1 cellular context compared by ENCODE assay signal in the genomic region with DNA sequence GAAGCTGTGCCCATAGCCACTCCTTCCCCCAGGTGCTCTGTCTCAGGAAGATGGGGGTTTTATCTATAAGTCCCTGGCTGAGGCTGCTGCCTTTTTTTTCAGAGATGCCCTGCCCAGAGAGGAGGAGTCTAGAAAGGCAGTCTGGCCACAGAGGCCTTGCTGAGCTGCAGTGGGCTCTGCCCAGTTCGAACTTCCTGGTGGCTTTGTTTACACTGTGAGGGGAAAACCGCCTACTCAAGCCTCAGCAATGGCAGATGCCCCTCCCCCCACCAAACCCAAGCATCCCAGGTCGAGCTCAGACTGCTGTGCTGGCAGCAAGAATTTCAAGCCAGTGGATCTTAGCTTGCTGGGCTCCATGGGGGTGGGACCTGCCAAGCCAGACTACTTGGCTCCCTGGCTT.
A peak's percentile ranks its signal among the peaks of the same experiment; 100 is the strongest.
TF ChIP-seq lines count a peak whose summit lies in the region.
"Not testable (repeated sequence)": the region's sequence is repeated elsewhere in the genome, so short reads cannot be mapped to it uniquely, and the experiment has no call there.

No MANE protein-coding gene starts in this region.

TF ChIP-seq in HepG2, 621 proteins besides CTCF, POLR2A, EP300 and RAD21 (continues in another document):
- TF ChIP-seq ELF3 (CRISPR knock-in tag; IDR thresholded peaks at IDR 0.05) = peak; percentile 94
- not testable (repeated sequence) for TF ChIP-seq FOXA1, FOXP1, SOX6 (IDR thresholded peaks at IDR 0.05)
- TF ChIP-seq FOXA1 (CRISPR knock-in tag; IDR thresholded peaks at IDR 0.05) = peak; percentile 93
- TF ChIP-seq, protein P1, sequence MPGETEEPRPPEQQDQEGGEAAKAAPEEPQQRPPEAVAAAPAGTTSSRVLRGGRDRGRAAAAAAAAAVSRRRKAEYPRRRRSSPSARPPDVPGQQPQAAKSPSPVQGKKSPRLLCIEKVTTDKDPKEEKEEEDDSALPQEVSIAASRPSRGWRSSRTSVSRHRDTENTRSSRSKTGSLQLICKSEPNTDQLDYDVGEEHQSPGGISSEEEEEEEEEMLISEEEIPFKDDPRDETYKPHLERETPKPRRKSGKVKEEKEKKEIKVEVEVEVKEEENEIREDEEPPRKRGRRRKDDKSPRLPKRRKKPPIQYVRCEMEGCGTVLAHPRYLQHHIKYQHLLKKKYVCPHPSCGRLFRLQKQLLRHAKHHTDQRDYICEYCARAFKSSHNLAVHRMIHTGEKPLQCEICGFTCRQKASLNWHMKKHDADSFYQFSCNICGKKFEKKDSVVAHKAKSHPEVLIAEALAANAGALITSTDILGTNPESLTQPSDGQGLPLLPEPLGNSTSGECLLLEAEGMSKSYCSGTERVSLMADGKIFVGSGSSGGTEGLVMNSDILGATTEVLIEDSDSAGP (CRISPR knock-in tag; IDR thresholded peaks at IDR 0.05; ENCODE audit: borderline replicate concordance) = peak; percentile 33; the same call in 1 of the 2 replicates
- TF ChIP-seq FOXP1 (CRISPR knock-in tag; IDR thresholded peaks at IDR 0.05) = peak; percentile 43; the same call in 1 of the 2 replicates
- TF ChIP-seq KDM2A (CRISPR knock-in tag; IDR thresholded peaks at IDR 0.05; ENCODE audit: borderline replicate concordance, low read depth) = 0 out of 2 replicates have a peak, but pooled peaks have one; percentile 20
- 0 out of 2 replicates have a peak, but pooled peaks have one; percentile 46 for TF ChIP-seq FOXO1 (CRISPR knock-in tag; IDR thresholded peaks at IDR 0.05)
- TF ChIP-seq SOX6 (CRISPR knock-in tag; IDR thresholded peaks at IDR 0.05) = peak; percentile 62
- peak; percentile 58; the same call in 1 of the 2 replicates for TF ChIP-seq SP5 (CRISPR knock-in tag; IDR thresholded peaks at IDR 0.05; ENCODE audit: borderline replicate concordance, low read depth)
- TF ChIP-seq, protein P2, sequence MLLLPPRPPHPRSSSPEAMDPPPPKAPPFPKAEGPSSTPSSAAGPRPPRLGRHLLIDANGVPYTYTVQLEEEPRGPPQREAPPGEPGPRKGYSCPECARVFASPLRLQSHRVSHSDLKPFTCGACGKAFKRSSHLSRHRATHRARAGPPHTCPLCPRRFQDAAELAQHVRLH (CRISPR knock-in tag; IDR thresholded peaks at IDR 0.05; ENCODE audit: borderline replicate concordance, low read depth) = 0 out of 2 replicates have a peak, but pooled peaks have one; percentile 51
- TF ChIP-seq, protein P3, sequence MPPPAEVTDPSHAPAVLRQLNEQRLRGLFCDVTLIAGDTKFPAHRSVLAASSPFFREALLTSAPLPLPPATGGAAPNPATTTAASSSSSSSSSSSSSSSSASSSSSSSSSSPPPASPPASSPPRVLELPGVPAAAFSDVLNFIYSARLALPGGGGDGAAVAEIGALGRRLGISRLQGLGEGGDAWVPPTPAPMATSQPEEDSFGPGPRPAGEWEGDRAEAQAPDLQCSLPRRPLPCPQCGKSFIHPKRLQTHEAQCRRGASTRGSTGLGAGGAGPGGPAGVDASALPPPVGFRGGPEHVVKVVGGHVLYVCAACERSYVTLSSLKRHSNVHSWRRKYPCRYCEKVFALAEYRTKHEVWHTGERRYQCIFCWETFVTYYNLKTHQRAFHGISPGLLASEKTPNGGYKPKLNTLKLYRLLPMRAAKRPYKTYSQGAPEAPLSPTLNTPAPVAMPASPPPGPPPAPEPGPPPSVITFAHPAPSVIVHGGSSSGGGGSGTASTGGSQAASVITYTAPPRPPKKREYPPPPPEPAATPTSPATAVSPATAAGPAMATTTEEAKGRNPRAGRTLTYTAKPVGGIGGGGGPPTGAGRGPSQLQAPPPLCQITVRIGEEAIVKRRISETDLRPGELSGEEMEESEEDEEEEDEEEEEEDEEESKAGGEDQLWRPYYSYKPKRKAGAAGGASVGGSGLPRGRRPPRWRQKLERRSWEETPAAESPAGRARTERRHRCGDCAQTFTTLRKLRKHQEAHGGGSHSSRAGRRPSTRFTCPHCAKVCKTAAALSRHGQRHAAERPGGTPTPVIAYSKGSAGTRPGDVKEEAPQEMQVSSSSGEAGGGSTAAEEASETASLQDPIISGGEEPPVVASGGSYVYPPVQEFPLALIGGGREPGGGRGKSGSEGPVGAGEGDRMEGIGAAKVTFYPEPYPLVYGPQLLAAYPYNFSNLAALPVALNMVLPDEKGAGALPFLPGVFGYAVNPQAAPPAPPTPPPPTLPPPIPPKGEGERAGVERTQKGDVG (CRISPR knock-in tag; IDR thresholded peaks at IDR 0.05; ENCODE audit: borderline replicate concordance) = 0 out of 2 replicates have a peak, but pooled peaks have one; percentile 27
- TF ChIP-seq FOXK1 (CRISPR knock-in tag; IDR thresholded peaks at IDR 0.05; ENCODE audit: borderline replicate concordance, low read depth) = peak; percentile 59; the same call in 1 of the 2 replicates
- TF ChIP-seq FOXA3 (CRISPR knock-in tag; IDR thresholded peaks at IDR 0.05) = peak; percentile 85
- TF ChIP-seq FOSL2 (CRISPR knock-in tag; IDR thresholded peaks at IDR 0.05) = peak; percentile 64
- TF ChIP-seq ETV5 (CRISPR knock-in tag; IDR thresholded peaks at IDR 0.05; ENCODE audit: borderline replicate concordance) = peak; percentile 39; the same call in 1 of the 2 replicates
- TF ChIP-seq SPEN (CRISPR knock-in tag; IDR thresholded peaks at IDR 0.05; ENCODE audit: low read depth) = 0 out of 2 replicates have a peak, but pooled peaks have one; percentile 38
- TF ChIP-seq PITX1 (CRISPR knock-in tag; IDR thresholded peaks at IDR 0.05) = peak; percentile 38; the same call in 1 of the 2 replicates
- TF ChIP-seq, protein P4, sequence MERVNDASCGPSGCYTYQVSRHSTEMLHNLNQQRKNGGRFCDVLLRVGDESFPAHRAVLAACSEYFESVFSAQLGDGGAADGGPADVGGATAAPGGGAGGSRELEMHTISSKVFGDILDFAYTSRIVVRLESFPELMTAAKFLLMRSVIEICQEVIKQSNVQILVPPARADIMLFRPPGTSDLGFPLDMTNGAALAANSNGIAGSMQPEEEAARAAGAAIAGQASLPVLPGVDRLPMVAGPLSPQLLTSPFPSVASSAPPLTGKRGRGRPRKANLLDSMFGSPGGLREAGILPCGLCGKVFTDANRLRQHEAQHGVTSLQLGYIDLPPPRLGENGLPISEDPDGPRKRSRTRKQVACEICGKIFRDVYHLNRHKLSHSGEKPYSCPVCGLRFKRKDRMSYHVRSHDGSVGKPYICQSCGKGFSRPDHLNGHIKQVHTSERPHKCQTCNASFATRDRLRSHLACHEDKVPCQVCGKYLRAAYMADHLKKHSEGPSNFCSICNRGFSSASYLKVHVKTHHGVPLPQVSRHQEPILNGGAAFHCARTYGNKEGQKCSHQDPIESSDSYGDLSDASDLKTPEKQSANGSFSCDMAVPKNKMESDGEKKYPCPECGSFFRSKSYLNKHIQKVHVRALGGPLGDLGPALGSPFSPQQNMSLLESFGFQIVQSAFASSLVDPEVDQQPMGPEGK (CRISPR knock-in tag; IDR thresholded peaks at IDR 0.05) = peak; percentile 37; the same call in 1 of the 2 replicates
- peak; percentile 33 for TF ChIP-seq TEAD3 (CRISPR knock-in tag; optimal IDR thresholded peaks at IDR 0.05; ENCODE audit: borderline replicate concordance)
- TF ChIP-seq, protein P5, sequence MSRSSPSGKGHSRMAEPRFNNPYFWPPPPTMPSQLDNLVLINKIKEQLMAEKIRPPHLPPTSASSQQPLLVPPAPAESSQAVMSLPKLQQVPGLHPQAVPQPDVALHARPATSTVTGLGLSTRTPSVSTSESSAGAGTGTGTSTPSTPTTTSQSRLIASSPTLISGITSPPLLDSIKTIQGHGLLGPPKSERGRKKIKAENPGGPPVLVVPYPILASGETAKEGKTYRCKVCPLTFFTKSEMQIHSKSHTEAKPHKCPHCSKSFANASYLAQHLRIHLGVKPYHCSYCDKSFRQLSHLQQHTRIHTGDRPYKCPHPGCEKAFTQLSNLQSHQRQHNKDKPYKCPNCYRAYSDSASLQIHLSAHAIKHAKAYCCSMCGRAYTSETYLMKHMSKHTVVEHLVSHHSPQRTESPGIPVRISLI (CRISPR knock-in tag; IDR thresholded peaks at IDR 0.05; ENCODE audit: borderline replicate concordance) = peak; percentile 61; the same call in 1 of the 2 replicates
- TF ChIP-seq SAP130 (CRISPR knock-in tag; IDR thresholded peaks at IDR 0.05; ENCODE audit: low read depth) = peak; percentile 30; the same call in 1 of the 2 replicates
- TF ChIP-seq GATAD2A (CRISPR knock-in tag; IDR thresholded peaks at IDR 0.05) = peak; percentile 44; the same call in 1 of the 2 replicates
- TF ChIP-seq, protein P6, sequence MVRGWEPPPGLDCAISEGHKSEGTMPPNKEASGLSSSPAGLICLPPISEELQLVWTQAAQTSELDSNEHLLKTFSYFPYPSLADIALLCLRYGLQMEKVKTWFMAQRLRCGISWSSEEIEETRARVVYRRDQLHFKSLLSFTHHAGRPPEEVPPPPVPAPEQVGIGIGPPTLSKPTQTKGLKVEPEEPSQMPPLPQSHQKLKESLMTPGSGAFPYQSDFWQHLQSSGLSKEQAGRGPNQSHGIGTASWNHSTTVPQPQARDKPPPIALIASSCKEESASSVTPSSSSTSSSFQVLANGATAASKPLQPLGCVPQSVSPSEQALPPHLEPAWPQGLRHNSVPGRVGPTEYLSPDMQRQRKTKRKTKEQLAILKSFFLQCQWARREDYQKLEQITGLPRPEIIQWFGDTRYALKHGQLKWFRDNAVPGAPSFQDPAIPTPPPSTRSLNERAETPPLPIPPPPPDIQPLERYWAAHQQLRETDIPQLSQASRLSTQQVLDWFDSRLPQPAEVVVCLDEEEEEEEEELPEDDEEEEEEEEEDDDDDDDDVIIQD (CRISPR knock-in tag; IDR thresholded peaks at IDR 0.05; ENCODE audit: low read depth) = 0 out of 2 replicates have a peak, but pooled peaks have one; percentile 42
- peak; percentile 87; the same call in 1 of the 2 replicates for TF ChIP-seq ZNF292 (CRISPR knock-in tag; IDR thresholded peaks at IDR 0.05; ENCODE audit: borderline replicate concordance, low read depth)
- TF ChIP-seq ZNF431 (CRISPR knock-in tag; IDR thresholded peaks at IDR 0.05; ENCODE audit: borderline replicate concordance, low read depth) = peak; percentile 42; the same call in 1 of the 2 replicates
- peak; percentile 47; the same call in 1 of the 2 replicates for TF ChIP-seq ZMYM3 (CRISPR knock-in tag; IDR thresholded peaks at IDR 0.05)
- peak; percentile 85 for TF ChIP-seq ZNF331 (CRISPR knock-in tag; IDR thresholded peaks at IDR 0.05)
- TF ChIP-seq, protein P7, sequence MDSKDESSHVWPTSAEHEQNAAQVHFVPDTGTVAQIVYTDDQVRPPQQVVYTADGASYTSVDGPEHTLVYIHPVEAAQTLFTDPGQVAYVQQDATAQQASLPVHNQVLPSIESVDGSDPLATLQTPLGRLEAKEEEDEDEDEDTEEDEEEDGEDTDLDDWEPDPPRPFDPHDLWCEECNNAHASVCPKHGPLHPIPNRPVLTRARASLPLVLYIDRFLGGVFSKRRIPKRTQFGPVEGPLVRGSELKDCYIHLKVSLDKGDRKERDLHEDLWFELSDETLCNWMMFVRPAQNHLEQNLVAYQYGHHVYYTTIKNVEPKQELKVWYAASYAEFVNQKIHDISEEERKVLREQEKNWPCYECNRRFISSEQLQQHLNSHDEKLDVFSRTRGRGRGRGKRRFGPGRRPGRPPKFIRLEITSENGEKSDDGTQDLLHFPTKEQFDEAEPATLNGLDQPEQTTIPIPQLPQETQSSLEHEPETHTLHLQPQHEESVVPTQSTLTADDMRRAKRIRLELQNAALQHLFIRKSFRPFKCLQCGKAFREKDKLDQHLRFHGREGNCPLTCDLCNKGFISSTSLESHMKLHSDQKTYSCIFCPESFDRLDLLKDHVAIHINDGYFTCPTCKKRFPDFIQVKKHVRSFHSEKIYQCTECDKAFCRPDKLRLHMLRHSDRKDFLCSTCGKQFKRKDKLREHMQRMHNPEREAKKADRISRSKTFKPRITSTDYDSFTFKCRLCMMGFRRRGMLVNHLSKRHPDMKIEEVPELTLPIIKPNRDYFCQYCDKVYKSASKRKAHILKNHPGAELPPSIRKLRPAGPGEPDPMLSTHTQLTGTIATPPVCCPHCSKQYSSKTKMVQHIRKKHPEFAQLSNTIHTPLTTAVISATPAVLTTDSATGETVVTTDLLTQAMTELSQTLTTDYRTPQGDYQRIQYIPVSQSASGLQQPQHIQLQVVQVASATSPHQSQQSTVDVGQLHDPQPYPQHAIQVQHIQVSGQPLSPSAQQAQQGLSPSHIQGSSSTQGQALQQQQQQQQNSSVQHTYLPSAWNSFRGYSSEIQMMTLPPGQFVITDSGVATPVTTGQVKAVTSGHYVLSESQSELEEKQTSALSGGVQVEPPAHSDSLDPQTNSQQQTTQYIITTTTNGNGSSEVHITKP (CRISPR knock-in tag; IDR thresholded peaks at IDR 0.05; ENCODE audit: low read depth) = 0 out of 2 replicates have a peak, but pooled peaks have one; percentile 38
- TF ChIP-seq ZNF782 (CRISPR knock-in tag; IDR thresholded peaks at IDR 0.05; ENCODE audit: borderline replicate concordance) = peak; percentile 26; the same call in 1 of the 2 replicates
- 0 out of 2 replicates have a peak, but pooled peaks have one; percentile 19 for TF ChIP-seq IRF2 (CRISPR knock-in tag; IDR thresholded peaks at IDR 0.05)
- peak; percentile 63; the same call in 1 of the 2 replicates for TF ChIP-seq KAT8 (CRISPR knock-in tag; IDR thresholded peaks at IDR 0.05)
- peak; percentile 75 for TF ChIP-seq ELF1 (CRISPR knock-in tag; IDR thresholded peaks at IDR 0.05)
- peak; percentile 42; the same call in 1 of the 2 replicates for TF ChIP-seq KDM5B (CRISPR knock-in tag; IDR thresholded peaks at IDR 0.05; ENCODE audit: borderline replicate concordance)
- TF ChIP-seq, protein P8, sequence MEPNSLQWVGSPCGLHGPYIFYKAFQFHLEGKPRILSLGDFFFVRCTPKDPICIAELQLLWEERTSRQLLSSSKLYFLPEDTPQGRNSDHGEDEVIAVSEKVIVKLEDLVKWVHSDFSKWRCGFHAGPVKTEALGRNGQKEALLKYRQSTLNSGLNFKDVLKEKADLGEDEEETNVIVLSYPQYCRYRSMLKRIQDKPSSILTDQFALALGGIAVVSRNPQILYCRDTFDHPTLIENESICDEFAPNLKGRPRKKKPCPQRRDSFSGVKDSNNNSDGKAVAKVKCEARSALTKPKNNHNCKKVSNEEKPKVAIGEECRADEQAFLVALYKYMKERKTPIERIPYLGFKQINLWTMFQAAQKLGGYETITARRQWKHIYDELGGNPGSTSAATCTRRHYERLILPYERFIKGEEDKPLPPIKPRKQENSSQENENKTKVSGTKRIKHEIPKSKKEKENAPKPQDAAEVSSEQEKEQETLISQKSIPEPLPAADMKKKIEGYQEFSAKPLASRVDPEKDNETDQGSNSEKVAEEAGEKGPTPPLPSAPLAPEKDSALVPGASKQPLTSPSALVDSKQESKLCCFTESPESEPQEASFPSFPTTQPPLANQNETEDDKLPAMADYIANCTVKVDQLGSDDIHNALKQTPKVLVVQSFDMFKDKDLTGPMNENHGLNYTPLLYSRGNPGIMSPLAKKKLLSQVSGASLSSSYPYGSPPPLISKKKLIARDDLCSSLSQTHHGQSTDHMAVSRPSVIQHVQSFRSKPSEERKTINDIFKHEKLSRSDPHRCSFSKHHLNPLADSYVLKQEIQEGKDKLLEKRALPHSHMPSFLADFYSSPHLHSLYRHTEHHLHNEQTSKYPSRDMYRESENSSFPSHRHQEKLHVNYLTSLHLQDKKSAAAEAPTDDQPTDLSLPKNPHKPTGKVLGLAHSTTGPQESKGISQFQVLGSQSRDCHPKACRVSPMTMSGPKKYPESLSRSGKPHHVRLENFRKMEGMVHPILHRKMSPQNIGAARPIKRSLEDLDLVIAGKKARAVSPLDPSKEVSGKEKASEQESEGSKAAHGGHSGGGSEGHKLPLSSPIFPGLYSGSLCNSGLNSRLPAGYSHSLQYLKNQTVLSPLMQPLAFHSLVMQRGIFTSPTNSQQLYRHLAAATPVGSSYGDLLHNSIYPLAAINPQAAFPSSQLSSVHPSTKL (CRISPR knock-in tag; IDR thresholded peaks at IDR 0.05) = peak; percentile 78
- 0 out of 2 replicates have a peak, but pooled peaks have one; percentile 50 for TF ChIP-seq ZNF644 (CRISPR knock-in tag; IDR thresholded peaks at IDR 0.05; ENCODE audit: low read depth)
